Comparison of ENCODE assay signal across 1 cellular context in the genomic region with DNA sequence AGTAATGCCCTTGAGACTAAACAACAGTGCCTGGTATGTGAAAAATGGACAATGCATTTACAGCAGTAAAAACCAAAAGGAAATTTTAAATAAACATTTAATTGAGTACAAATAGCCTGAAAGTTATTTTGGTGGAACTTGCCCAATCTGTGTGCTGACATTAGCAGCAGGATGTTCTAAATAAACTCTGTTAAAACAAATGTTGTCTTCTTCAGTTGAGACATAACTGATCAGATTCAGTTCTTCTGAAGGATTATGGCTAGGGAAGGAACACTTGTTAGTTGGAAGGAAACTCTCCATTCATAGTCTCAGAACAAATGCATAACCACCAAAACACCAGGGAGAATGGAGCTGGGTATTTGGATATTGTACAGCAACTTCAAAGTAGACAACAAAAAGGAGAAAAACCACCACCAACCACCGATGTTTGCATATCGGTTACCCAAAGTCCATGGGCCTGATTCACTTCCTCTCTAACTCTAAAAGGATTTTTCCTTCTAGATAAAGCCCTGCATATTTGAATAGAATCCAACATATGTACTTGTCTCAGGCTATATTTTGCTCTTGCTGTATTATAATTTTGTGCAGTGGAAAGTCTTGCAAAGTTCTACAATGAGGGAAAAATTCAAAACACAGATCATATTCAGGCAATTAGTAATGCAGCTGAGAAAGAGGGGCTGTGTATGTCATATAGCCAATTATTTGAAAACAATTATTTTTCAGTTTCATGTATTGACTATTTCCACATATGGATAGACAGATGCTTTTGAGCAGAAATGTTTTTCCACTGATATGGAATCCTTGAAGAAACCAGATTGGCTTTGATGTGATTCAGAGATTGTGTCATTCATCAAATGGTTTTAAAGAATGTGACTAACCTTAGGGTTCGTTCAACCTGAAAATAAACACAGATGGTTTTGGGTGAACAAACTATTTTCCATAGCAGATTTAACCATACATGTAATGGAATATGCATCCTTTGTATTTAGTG.
TF ChIP-seq lines count a peak whose summit lies in the region.

No MANE protein-coding gene starts in this region.

TF ChIP-seq in HepG2, 621 proteins besides CTCF, POLR2A, EP300 and RAD21 (continued from another document and continues in another):
- TF ChIP-seq, protein P1, sequence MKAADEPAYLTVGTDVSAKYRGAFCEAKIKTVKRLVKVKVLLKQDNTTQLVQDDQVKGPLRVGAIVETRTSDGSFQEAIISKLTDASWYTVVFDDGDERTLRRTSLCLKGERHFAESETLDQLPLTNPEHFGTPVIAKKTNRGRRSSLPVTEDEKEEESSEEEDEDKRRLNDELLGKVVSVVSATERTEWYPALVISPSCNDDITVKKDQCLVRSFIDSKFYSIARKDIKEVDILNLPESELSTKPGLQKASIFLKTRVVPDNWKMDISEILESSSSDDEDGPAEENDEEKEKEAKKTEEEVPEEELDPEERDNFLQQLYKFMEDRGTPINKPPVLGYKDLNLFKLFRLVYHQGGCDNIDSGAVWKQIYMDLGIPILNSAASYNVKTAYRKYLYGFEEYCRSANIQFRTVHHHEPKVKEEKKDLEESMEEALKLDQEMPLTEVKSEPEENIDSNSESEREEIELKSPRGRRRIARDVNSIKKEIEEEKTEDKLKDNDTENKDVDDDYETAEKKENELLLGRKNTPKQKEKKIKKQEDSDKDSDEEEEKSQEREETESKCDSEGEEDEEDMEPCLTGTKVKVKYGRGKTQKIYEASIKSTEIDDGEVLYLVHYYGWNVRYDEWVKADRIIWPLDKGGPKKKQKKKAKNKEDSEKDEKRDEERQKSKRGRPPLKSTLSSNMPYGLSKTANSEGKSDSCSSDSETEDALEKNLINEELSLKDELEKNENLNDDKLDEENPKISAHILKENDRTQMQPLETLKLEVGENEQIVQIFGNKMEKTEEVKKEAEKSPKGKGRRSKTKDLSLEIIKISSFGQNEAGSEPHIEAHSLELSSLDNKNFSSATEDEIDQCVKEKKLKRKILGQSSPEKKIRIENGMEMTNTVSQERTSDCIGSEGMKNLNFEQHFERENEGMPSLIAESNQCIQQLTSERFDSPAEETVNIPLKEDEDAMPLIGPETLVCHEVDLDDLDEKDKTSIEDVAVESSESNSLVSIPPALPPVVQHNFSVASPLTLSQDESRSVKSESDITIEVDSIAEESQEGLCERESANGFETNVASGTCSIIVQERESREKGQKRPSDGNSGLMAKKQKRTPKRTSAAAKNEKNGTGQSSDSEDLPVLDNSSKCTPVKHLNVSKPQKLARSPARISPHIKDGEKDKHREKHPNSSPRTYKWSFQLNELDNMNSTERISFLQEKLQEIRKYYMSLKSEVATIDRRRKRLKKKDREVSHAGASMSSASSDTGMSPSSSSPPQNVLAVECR (CRISPR knock-in tag; IDR thresholded peaks at IDR 0.05; ENCODE audit: borderline replicate concordance) = no peak
- 0 out of 2 replicates have a peak, but pooled peaks have one; percentile 22 for TF ChIP-seq ELF1 (CRISPR knock-in tag; IDR thresholded peaks at IDR 0.05)
- no peak for TF ChIP-seq ZBTB38 (CRISPR knock-in tag; IDR thresholded peaks at IDR 0.05)
- TF ChIP-seq, protein P2, sequence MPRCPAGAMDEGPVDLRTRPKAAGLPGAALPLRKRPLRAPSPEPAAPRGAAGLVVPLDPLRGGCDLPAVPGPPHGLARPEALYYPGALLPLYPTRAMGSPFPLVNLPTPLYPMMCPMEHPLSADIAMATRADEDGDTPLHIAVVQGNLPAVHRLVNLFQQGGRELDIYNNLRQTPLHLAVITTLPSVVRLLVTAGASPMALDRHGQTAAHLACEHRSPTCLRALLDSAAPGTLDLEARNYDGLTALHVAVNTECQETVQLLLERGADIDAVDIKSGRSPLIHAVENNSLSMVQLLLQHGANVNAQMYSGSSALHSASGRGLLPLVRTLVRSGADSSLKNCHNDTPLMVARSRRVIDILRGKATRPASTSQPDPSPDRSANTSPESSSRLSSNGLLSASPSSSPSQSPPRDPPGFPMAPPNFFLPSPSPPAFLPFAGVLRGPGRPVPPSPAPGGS (CRISPR knock-in tag; IDR thresholded peaks at IDR 0.05) = no peak
- no peak for TF ChIP-seq KLF12 (CRISPR knock-in tag; IDR thresholded peaks at IDR 0.05; ENCODE audit: borderline replicate concordance)
- no peak for TF ChIP-seq ZNF891 (CRISPR knock-in tag; IDR thresholded peaks at IDR 0.05)
- peak; percentile 93 for TF ChIP-seq NFIC (IDR thresholded peaks at IDR 0.05; ENCODE audit: low read length)
- no peak for TF ChIP-seq ZNF20 (CRISPR knock-in tag; IDR thresholded peaks at IDR 0.05)
- peak; percentile 41; the same call in 1 of the 2 replicates for TF ChIP-seq MIER3 (CRISPR knock-in tag; IDR thresholded peaks at IDR 0.05; ENCODE audit: borderline replicate concordance)
- TF ChIP-seq ZFP37 (CRISPR knock-in tag; IDR thresholded peaks at IDR 0.05; ENCODE audit: borderline replicate concordance) = no peak
- TF ChIP-seq GATAD2A (CRISPR knock-in tag; IDR thresholded peaks at IDR 0.05) = peak; percentile 70
- TF ChIP-seq, protein P3, sequence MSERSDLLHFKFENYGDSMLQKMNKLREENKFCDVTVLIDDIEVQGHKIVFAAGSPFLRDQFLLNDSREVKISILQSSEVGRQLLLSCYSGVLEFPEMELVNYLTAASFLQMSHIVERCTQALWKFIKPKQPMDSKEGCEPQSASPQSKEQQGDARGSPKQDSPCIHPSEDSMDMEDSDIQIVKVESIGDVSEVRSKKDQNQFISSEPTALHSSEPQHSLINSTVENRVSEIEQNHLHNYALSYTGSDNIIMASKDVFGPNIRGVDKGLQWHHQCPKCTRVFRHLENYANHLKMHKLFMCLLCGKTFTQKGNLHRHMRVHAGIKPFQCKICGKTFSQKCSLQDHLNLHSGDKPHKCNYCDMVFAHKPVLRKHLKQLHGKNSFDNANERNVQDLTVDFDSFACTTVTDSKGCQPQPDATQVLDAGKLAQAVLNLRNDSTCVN (CRISPR knock-in tag; IDR thresholded peaks at IDR 0.05; ENCODE audit: borderline replicate concordance) = peak; percentile 76; the same call in 1 of the 2 replicates
- no peak for TF ChIP-seq NPAS2 (CRISPR knock-in tag; IDR thresholded peaks at IDR 0.05; ENCODE audit: borderline replicate concordance)
- no peak for TF ChIP-seq NFE2L1 (CRISPR knock-in tag; IDR thresholded peaks at IDR 0.05; ENCODE audit: borderline replicate concordance)
- TF ChIP-seq ESRRA (CRISPR knock-in tag; IDR thresholded peaks at IDR 0.05; ENCODE audit: low read depth) = no peak
- 0 out of 2 replicates have a peak, but pooled peaks have one; percentile 55 for TF ChIP-seq ZNF792 (CRISPR knock-in tag; IDR thresholded peaks at IDR 0.05)
- no peak for TF ChIP-seq RXRA (CRISPR knock-in tag; IDR thresholded peaks at IDR 0.05)
- TF ChIP-seq, protein P4, sequence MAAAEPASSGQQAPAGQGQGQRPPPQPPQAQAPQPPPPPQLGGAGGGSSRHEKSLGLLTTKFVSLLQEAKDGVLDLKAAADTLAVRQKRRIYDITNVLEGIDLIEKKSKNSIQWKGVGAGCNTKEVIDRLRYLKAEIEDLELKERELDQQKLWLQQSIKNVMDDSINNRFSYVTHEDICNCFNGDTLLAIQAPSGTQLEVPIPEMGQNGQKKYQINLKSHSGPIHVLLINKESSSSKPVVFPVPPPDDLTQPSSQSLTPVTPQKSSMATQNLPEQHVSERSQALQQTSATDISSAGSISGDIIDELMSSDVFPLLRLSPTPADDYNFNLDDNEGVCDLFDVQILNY (CRISPR knock-in tag; conservative IDR thresholded peaks at IDR 0.05) = no peak
- no peak for TF ChIP-seq ZNF720 (CRISPR knock-in tag; IDR thresholded peaks at IDR 0.05)
- TF ChIP-seq ZNF274 (CRISPR knock-in tag; IDR thresholded peaks at IDR 0.05) = no peak
- no peak for TF ChIP-seq NFYB (CRISPR knock-in tag; IDR thresholded peaks at IDR 0.05)
- no peak for TF ChIP-seq ZNF747 (CRISPR knock-in tag; IDR thresholded peaks at IDR 0.05; ENCODE audit: borderline replicate concordance)
- peak; percentile 69; the same call in 1 of the 2 replicates for TF ChIP-seq SIX1 (CRISPR knock-in tag; IDR thresholded peaks at IDR 0.05; ENCODE audit: borderline replicate concordance)
- TF ChIP-seq, protein P5, sequence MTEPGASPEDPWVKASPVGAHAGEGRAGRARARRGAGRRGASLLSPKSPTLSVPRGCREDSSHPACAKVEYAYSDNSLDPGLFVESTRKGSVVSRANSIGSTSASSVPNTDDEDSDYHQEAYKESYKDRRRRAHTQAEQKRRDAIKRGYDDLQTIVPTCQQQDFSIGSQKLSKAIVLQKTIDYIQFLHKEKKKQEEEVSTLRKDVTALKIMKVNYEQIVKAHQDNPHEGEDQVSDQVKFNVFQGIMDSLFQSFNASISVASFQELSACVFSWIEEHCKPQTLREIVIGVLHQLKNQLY (CRISPR knock-in tag; IDR thresholded peaks at IDR 0.05) = peak; percentile 43; the same call in 1 of the 2 replicates
- TF ChIP-seq REXO4 (CRISPR knock-in tag; IDR thresholded peaks at IDR 0.05; ENCODE audit: borderline replicate concordance) = no peak
- no peak for TF ChIP-seq U2AF2 (IDR thresholded peaks at IDR 0.05; ENCODE audit: low read depth, low read length)
- TF ChIP-seq SATB2 (CRISPR knock-in tag; IDR thresholded peaks at IDR 0.05) = no peak
- no peak for TF ChIP-seq ZNF260 (CRISPR knock-in tag; IDR thresholded peaks at IDR 0.05; ENCODE audit: borderline replicate concordance, low read depth)
- TF ChIP-seq CREB1 (IDR thresholded peaks at IDR 0.05) = no peak
- peak; percentile 52; the same call in 1 of the 2 replicates for TF ChIP-seq CREB1 (CRISPR knock-in tag; IDR thresholded peaks at IDR 0.05)
- no peak for TF ChIP-seq ZNF496 (CRISPR knock-in tag; IDR thresholded peaks at IDR 0.05; ENCODE audit: insufficient replicate concordance)
- TF ChIP-seq RAD51 (IDR thresholded peaks at IDR 0.05; ENCODE audit: borderline replicate concordance) = no peak
- TF ChIP-seq DNMT3B (CRISPR knock-in tag; conservative IDR thresholded peaks at IDR 0.05) = no peak
- TF ChIP-seq GLI4 (CRISPR knock-in tag; IDR thresholded peaks at IDR 0.05; ENCODE audit: borderline replicate concordance) = no peak
- TF ChIP-seq, protein P6, sequence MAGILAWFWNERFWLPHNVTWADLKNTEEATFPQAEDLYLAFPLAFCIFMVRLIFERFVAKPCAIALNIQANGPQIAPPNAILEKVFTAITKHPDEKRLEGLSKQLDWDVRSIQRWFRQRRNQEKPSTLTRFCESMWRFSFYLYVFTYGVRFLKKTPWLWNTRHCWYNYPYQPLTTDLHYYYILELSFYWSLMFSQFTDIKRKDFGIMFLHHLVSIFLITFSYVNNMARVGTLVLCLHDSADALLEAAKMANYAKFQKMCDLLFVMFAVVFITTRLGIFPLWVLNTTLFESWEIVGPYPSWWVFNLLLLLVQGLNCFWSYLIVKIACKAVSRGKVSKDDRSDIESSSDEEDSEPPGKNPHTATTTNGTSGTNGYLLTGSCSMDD (CRISPR knock-in tag; IDR thresholded peaks at IDR 0.05) = no peak
- no peak for TF ChIP-seq HNRNPH1 (optimal IDR thresholded peaks at IDR 0.05; ENCODE audit: low read depth, low read length)
- TF ChIP-seq, protein P7, sequence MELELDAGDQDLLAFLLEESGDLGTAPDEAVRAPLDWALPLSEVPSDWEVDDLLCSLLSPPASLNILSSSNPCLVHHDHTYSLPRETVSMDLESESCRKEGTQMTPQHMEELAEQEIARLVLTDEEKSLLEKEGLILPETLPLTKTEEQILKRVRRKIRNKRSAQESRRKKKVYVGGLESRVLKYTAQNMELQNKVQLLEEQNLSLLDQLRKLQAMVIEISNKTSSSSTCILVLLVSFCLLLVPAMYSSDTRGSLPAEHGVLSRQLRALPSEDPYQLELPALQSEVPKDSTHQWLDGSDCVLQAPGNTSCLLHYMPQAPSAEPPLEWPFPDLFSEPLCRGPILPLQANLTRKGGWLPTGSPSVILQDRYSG (CRISPR knock-in tag; IDR thresholded peaks at IDR 0.05) = no peak
- TF ChIP-seq, protein P8, sequence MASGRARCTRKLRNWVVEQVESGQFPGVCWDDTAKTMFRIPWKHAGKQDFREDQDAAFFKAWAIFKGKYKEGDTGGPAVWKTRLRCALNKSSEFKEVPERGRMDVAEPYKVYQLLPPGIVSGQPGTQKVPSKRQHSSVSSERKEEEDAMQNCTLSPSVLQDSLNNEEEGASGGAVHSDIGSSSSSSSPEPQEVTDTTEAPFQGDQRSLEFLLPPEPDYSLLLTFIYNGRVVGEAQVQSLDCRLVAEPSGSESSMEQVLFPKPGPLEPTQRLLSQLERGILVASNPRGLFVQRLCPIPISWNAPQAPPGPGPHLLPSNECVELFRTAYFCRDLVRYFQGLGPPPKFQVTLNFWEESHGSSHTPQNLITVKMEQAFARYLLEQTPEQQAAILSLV (CRISPR knock-in tag; IDR thresholded peaks at IDR 0.05; ENCODE audit: borderline replicate concordance) = no peak
- TF ChIP-seq ZFX (CRISPR knock-in tag; IDR thresholded peaks at IDR 0.05; ENCODE audit: low read depth) = 0 out of 2 replicates have a peak, but pooled peaks have one; percentile 35
- TF ChIP-seq ISL2 (CRISPR knock-in tag; IDR thresholded peaks at IDR 0.05) = peak; percentile 93
- no peak for TF ChIP-seq MAFK (conservative IDR thresholded peaks at IDR 0.05 in 1 of 2, IDR thresholded peaks at IDR 0.05 in 1 of 2; ENCODE audit: low read length in 2 of 2)
- TF ChIP-seq ZNF329 (CRISPR knock-in tag; IDR thresholded peaks at IDR 0.05; ENCODE audit: low read depth) = no peak
- TF ChIP-seq, protein P9, sequence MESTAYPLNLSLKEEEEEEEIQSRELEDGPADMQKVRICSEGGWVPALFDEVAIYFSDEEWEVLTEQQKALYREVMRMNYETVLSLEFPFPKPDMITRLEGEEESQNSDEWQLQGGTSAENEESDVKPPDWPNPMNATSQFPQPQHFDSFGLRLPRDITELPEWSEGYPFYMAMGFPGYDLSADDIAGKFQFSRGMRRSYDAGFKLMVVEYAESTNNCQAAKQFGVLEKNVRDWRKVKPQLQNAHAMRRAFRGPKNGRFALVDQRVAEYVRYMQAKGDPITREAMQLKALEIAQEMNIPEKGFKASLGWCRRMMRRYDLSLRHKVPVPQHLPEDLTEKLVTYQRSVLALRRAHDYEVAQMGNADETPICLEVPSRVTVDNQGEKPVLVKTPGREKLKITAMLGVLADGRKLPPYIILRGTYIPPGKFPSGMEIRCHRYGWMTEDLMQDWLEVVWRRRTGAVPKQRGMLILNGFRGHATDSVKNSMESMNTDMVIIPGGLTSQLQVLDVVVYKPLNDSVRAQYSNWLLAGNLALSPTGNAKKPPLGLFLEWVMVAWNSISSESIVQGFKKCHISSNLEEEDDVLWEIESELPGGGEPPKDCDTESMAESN (CRISPR knock-in tag; conservative IDR thresholded peaks at IDR 0.05) = no peak
- no peak for TF ChIP-seq ZNF10 (CRISPR knock-in tag; IDR thresholded peaks at IDR 0.05; ENCODE audit: borderline replicate concordance, low read depth)
- TF ChIP-seq KAT8 (CRISPR knock-in tag; IDR thresholded peaks at IDR 0.05) = peak; percentile 23; the same call in 1 of the 2 replicates
